ENCODE assay signal across 8 cellular contexts in genomic region chr2:129877289-129877741, GRCh38.
DNase-seq lines count a peak whose midpoint lies in the region; ATAC-seq and TF ChIP-seq lines count a peak whose summit lies in the region.

No MANE protein-coding gene starts in this region.

- H3K4me3 ChIP-seq in liver (ENCODE audit: low read depth in 1 of 3, low read length in 3 of 3) = peak overlapping the region; percentile 84 to 97 (median 95)

- H3K36me3 ChIP-seq in liver (ENCODE audit: control insufficient read depth in 4 of 4, insufficient read depth in 3 of 4, low read depth in 1 of 4, low read length in 3 of 4) = no peaks in the 10 kb centered on the region

- no peaks in the 10 kb centered on the region for H3K27me3 ChIP-seq in liver (ENCODE audit: control insufficient read depth in 4 of 4, insufficient read depth in 4 of 4, low read length in 3 of 4)

- DNase-seq in NCI-H146 (lab: John Stamatoyannopoulos, UW) (peak; percentile 56), NCI-H146 treated with DMSO at 0.1 percent for 48 hours (lab: John Stamatoyannopoulos, UW; ENCODE audit: unreplicated experiment) (no peak), NCI-H446 (lab: John Stamatoyannopoulos, UW) (peak; percentile 61 to 84)
- DNase-seq in activated CD4-positive, alpha-beta T cell treated with anti-CD3 and anti-CD28 coated beads, Interleukin-2, amount 50 U/mL, for 4 hours = peak; percentile 81 to 82
- DNase-seq in stimulated activated CD4-positive, alpha-beta T cell treated with anti-CD3 and anti-CD28 coated beads, Interleukin-2, amount 100 ng/mL, for 48 hours = peak; percentile 72 to 74

- H3K27me3 Mint-ChIP-seq in dendritic cell treated with granulocyte-macrophage colony-stimulating factor and Interleukin-4, amounts not matched to agents 40 ng/mL and 50 ng/mL, for 4 days = peaks cover 1% of the 10 kb centered on the region

- peak overlapping the region; percentile 78 for H3K27ac Mint-ChIP-seq in dendritic cell treated with granulocyte-macrophage colony-stimulating factor and Interleukin-4, amounts not matched to agents 40 ng/mL and 50 ng/mL, for 4 days

- intact Hi-C loops in dendritic cell treated with granulocyte-macrophage colony-stimulating factor and Interleukin-4, amounts not matched to agents 40 ng/mL and 50 ng/mL, for 4 days (cut with micrococcal nuclease) = no loop called here

- H3K4me1 Mint-ChIP-seq in dendritic cell treated with granulocyte-macrophage colony-stimulating factor and Interleukin-4, amounts not matched to agents 40 ng/mL and 50 ng/mL, for 4 days (ENCODE audit: low read depth) = peaks cover 7% of the 10 kb centered on the region

- ATAC-seq in HG03064 (IDR thresholded peaks at IDR 0.05; ENCODE audit: low read depth, unreplicated experiment) = peak; percentile 80

- peak overlapping the region; percentile 23 to 44 for H3K27ac ChIP-seq in liver (ENCODE audit: low read depth in 1 of 2, low read length in 2 of 2)

- peak overlapping the region; percentile 95 for H3K4me3 Mint-ChIP-seq in dendritic cell treated with granulocyte-macrophage colony-stimulating factor and Interleukin-4, amounts not matched to agents 40 ng/mL and 50 ng/mL, for 4 days

- H3K9ac ChIP-seq in liver (ENCODE audit: low read depth in 1 of 2, low read length in 2 of 2) = peak overlapping the region; percentile 36 to 82

- TF ChIP-seq CTCF in liver (IDR thresholded peaks at IDR 0.05; ENCODE audit: low read depth, low read length, missing input control) = no peak

- H3K36me3 Mint-ChIP-seq in dendritic cell treated with granulocyte-macrophage colony-stimulating factor and Interleukin-4, amounts not matched to agents 40 ng/mL and 50 ng/mL, for 4 days (ENCODE audit: low read depth) = peaks cover 5% of the 10 kb centered on the region

- peaks cover 5 to 10% (median 6%) of the 10 kb centered on the region in 4 donors for H3K4me1 ChIP-seq in liver (ENCODE audit: control insufficient read depth in 4 of 4, insufficient read depth in 4 of 4, low read length in 3 of 4)

- WGBS in liver = under 1% methylated on average over 20 of the region's 20 CpGs

- no peaks in the 10 kb centered on the region for H3K9me3 Mint-ChIP-seq in dendritic cell treated with granulocyte-macrophage colony-stimulating factor and Interleukin-4, amounts not matched to agents 40 ng/mL and 50 ng/mL, for 4 days

- no peaks in the 10 kb centered on the region for H3K9me3 ChIP-seq in liver (ENCODE audit: control insufficient read depth in 4 of 4, low read length in 3 of 4)

- TF ChIP-seq RAD21 in liver (IDR thresholded peaks at IDR 0.05) = no peak

TF ChIP-seq in liver, 16 proteins besides CTCF, POLR2A, EP300 and RAD21:
- TF ChIP-seq FOXA1 (IDR thresholded peaks at IDR 0.05) (no peak), GABPA (IDR thresholded peaks at IDR 0.05 in 1 of 2, conservative IDR thresholded peaks at IDR 0.05 in 1 of 2) (peak in 1 of 2 donors; percentile 75), ZBTB33 (IDR thresholded peaks at IDR 0.05) (no peak), YY1 (IDR thresholded peaks at IDR 0.05) (peak; percentile 26), JUND (IDR thresholded peaks at IDR 0.05) (no peak), SP1 (IDR thresholded peaks at IDR 0.05) (no peak), RXRA (IDR thresholded peaks at IDR 0.05) (no peak), EGR1 (IDR thresholded peaks at IDR 0.05; ENCODE audit: low read depth in 2 of 2) (no peak)
